In genomic region chr2:195458936-195459335, GRCh38 we compare ENCODE assay signal across 25 cellular contexts.
DNase-seq lines count a peak whose midpoint lies in the region; ATAC-seq, FAIRE-seq and TF ChIP-seq lines count a peak whose summit lies in the region.
"Had no signal": no experiment of that assay in that cellular context is flagged by ENCODE, and none has a peak within 500 bp of the region (broad histone marks: within the 10 kb centered on the region; RNA-seq: fewer than 3 reads in every experiment).

No MANE protein-coding gene starts in this region.

- H3K4me1 ChIP-seq in mammary epithelial cell (ENCODE audit: insufficient read depth, low read length) (no peaks in the 10 kb centered on the region), right lobe of liver (no peaks in the 10 kb centered on the region)
- H3K4me1 ChIP-seq: SJCRH30 had no signal

- H3K36me3 Mint-ChIP-seq in MCF 10A (ENCODE audit: insufficient read depth, unreplicated experiment) (no peaks in the 10 kb centered on the region), chondrocyte (ENCODE audit: low read depth) (no peaks in the 10 kb centered on the region)
- H3K36me3 Mint-ChIP-seq: T-cell had no signal

- no peaks in the 10 kb centered on the region for H3K4me1 Mint-ChIP-seq in MCF 10A (ENCODE audit: insufficient read depth, unreplicated experiment)
- H3K4me1 Mint-ChIP-seq in chondrocyte (ENCODE audit: low read depth), result peaks cover 4% of the 10 kb centered on the region

- no peak overlapping the region for H2AFZ ChIP-seq in mammary epithelial cell (ENCODE audit: low read depth, low read length)
- H2AFZ ChIP-seq: PC-9 had no signal

- 88% methylated on average over 2 of the region's 2 CpGs for WGBS in mammary epithelial cell (ENCODE audit: low coverage, missing lambda C conversion rate)
- 51% methylated on average over 2 of the region's 2 CpGs for WGBS in right lobe of liver (ENCODE audit: insufficient coverage, low coverage, low lambda C conversion rate, missing lambda C conversion rate)

- no peak overlapping the region for H3K9ac ChIP-seq in mammary epithelial cell (ENCODE audit: insufficient read depth, low read length)

- no peak for TF ChIP-seq POLR2A in right lobe of liver (IDR thresholded peaks at IDR 0.05)

- H4K20me1 ChIP-seq in mammary epithelial cell (ENCODE audit: insufficient read depth, low read length), result no peaks in the 10 kb centered on the region

- peak; percentile 3 for DNase-seq in mammary epithelial cell
- no peak for DNase-seq in MCF 10A (ENCODE audit: unreplicated experiment)
- DNase-seq in LHCN-M2 (ENCODE audit: low read depth), result peak; percentile 11
- DNase-seq in bronchial epithelial cell (ENCODE audit: low read depth), result peak; percentile 14
- DNase-seq in chondrocyte (ENCODE audit: low spot score), result no peak
- no peak for DNase-seq in right lobe of liver
- DNase-seq in NCI-H2081 treated with DMSO at 0.1 percent for 48 hours (lab: John Stamatoyannopoulos, UW), result no peak
- no peak for DNase-seq in NCI-H2196 (lab: John Stamatoyannopoulos, UW; ENCODE audit: unreplicated experiment)
- DNase-seq: 8988T, DMS153, DND-41, KG1, NCI-H1092, NCI-H1417 treated with DMSO at 0.1 percent for 48 hours, NCI-H1694 treated with DMSO at 0.1 percent for 48 hours, NCI-H2081, NCI-H2171, NCI-H524, NCI-H774, PC-9, SJCRH30, T-cell had no signal

- FAIRE-seq in bronchial epithelial cell (lab: Jason Lieb, UNC), result no peak
- FAIRE-seq: G401.6, H54 had no signal

- H3K4me3 Mint-ChIP-seq in MCF 10A (ENCODE audit: unreplicated experiment), result no peak overlapping the region
- H3K4me3 Mint-ChIP-seq in chondrocyte (ENCODE audit: unreplicated experiment), result no peak overlapping the region
- H3K4me3 Mint-ChIP-seq: T-cell had no signal

- no peak overlapping the region for H3K4me2 ChIP-seq in mammary epithelial cell (ENCODE audit: insufficient read depth, low read depth, low read length)
- H3K4me2 ChIP-seq: PC-9 had no signal

- H3K27me3 Mint-ChIP-seq in MCF 10A (ENCODE audit: insufficient read depth, unreplicated experiment), result no peaks in the 10 kb centered on the region
- H3K27me3 Mint-ChIP-seq in chondrocyte (ENCODE audit: low read depth), result peaks cover 10% of the 10 kb centered on the region
- H3K27me3 Mint-ChIP-seq: T-cell had no signal

- H3K9me3 Mint-ChIP-seq in MCF 10A (ENCODE audit: unreplicated experiment), result no peaks in the 10 kb centered on the region
- no peaks in the 10 kb centered on the region for H3K9me3 Mint-ChIP-seq in chondrocyte (ENCODE audit: low read depth)

- H3K27ac ChIP-seq in mammary epithelial cell (ENCODE audit: insufficient read depth, low read depth, low read length) (no peak overlapping the region), right lobe of liver (no peak overlapping the region)
- H3K27ac ChIP-seq: PC-9, SJCRH30 had no signal

- BruUV-seq in mammary epithelial cell (replicated peaks; lab: Mats Ljungman, UMichigan) (no TSS peak), MCF 10A (replicated peaks; lab: Mats Ljungman, UMichigan) (no TSS peak)

- no peak overlapping the region for H3K4me3 ChIP-seq in mammary epithelial cell (replicated peaks in 1 of 3; ENCODE audit: insufficient read depth in 1 of 3, low read depth in 2 of 3, low read length in 3 of 3)
- no peak overlapping the region for H3K4me3 ChIP-seq in bronchial epithelial cell (ENCODE audit: low read depth, low read length)
- H3K4me3 ChIP-seq in right lobe of liver, result no peak overlapping the region
- H3K4me3 ChIP-seq: PC-9, SJCRH30 had no signal

- intact Hi-C loops in mammary epithelial cell (cut with micrococcal nuclease), result no loop called here
- intact Hi-C loops in MCF 10A (cut with micrococcal nuclease), result no loop called here
- intact Hi-C loops in right lobe of liver (cut with DNase I), result no loop called here

- dilution Hi-C loops in mammary epithelial cell (cut with HindIII; ENCODE audit: low sequenced_read_pairs), result no loop called here

- H3K9me3 ChIP-seq in mammary epithelial cell (replicated peaks; ENCODE audit: insufficient read depth, low read length) (no peaks in the 10 kb centered on the region), right lobe of liver (no peaks in the 10 kb centered on the region)
- H3K9me3 ChIP-seq: SJCRH30 had no signal

- H3K36me3 ChIP-seq in mammary epithelial cell (ENCODE audit: insufficient read depth, low read length), result no peaks in the 10 kb centered on the region
- no peaks in the 10 kb centered on the region for H3K36me3 ChIP-seq in bronchial epithelial cell (ENCODE audit: control insufficient read depth, insufficient read depth, low read length)
- H3K36me3 ChIP-seq in right lobe of liver, result no peaks in the 10 kb centered on the region
- H3K36me3 ChIP-seq: SJCRH30 had no signal

- CTCF ChIA-PET in mammary epithelial cell (lab: Charles Lee; ENCODE audit: low non-redundant PET), result no interaction called here
- CTCF ChIA-PET in MCF 10A (lab: Yijun Ruan, JAX), result no interaction called here

- H3K27ac Mint-ChIP-seq in MCF 10A (ENCODE audit: low read depth, unreplicated experiment) (no peak overlapping the region), chondrocyte (ENCODE audit: unreplicated experiment) (no peak overlapping the region)
- H3K27ac Mint-ChIP-seq: T-cell had no signal

- H3K27me3 ChIP-seq in mammary epithelial cell (ENCODE audit: insufficient read depth, low read length), result no peaks in the 10 kb centered on the region
- H3K27me3 ChIP-seq in bronchial epithelial cell (ENCODE audit: control insufficient read depth, insufficient read depth, low read length), result no peaks in the 10 kb centered on the region
- no peaks in the 10 kb centered on the region for H3K27me3 ChIP-seq in right lobe of liver

- POLR2A ChIA-PET in MCF 10A (lab: Yijun Ruan, JAX), result no interaction called here

- TF ChIP-seq CTCF in mammary epithelial cell (conservative IDR thresholded peaks at IDR 0.05 in 1 of 2, IDR thresholded peaks at IDR 0.05 in 1 of 2; ENCODE audit: extremely low read depth in 1 of 2, insufficient read depth in 1 of 2, low read depth in 1 of 2, low read length in 2 of 2) (no peak), MCF 10A (IDR thresholded peaks at IDR 0.05; ENCODE audit: unreplicated experiment) (no peak), bronchial epithelial cell (IDR thresholded peaks at IDR 0.05; ENCODE audit: insufficient read depth, low read length, severe bottlenecking) (no peak), chondrocyte (IDR thresholded peaks at IDR 0.05) (no peak), right lobe of liver (IDR thresholded peaks at IDR 0.05) (no peak)

- no peak for ATAC-seq in right lobe of liver
- ATAC-seq: Right ventricle myocardium inferior, T-cell had no signal

- no peaks in the 10 kb centered on the region for H3K79me2 ChIP-seq in mammary epithelial cell (ENCODE audit: insufficient read depth, low read length)

- in situ Hi-C loops in mammary epithelial cell (cut with MboI; ENCODE audit: low sequenced_read_pairs in 2 of 2), result no loop called here

Comparison
In these comparisons a context has a peak if more than half of its experiments do, and no peak if none do; other contexts are left out.
1. DNase-seq: peak in mammary epithelial cell (single experiment), LHCN-M2 (single experiment) and bronchial epithelial cell (single experiment); none in MCF 10A (single experiment), chondrocyte (single experiment), right lobe of liver (0 of 3), NCI-H2081 treated with DMSO at 0.1 percent for 48 hours (single experiment) and NCI-H2196 (single experiment).